ENCODE assay signal across 1 cellular context in the genomic region with DNA sequence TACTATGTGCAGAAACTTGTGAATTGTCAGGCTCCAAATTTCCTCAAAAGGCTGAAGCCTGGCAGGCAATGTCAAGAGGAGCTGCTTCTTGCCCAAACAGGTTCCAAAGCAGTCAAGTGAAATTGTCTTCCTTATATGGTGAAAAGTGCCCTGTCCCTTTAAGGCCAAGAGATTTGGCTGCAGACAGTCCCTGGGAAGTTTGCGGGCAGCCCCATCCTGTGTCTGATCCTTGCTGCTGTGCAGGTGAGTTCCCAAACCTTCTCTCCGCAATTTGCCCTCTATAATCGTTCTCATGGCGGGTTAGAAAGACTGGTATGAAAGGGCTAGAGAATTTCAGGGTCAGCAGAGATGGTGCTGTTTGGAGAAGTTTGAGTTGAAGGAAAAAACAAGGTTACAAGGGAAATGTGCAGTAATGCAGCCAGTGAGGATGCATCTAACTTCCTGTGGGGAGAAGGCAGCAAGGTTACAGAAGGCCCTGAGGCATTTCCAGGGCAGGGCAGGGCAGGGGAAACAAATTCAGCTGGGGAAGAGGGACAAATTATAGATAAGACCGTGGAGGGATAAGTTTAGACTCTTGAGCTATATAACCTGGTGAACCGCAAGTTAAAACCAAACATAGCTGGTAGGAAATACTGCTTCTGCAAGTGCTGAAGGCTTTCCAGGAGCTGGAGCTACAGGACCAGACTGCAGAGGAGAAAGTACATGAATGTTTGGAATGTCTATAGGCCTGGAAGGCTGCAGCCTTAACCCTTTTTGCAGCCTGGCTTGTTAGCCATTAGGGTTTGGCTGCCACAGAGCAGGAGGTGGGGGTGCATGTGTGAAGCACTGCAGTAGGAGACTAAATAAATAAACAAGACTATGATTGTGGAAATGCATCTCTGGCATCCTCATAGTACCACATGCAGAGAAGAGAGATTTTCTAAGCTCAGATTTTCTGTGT.
TF ChIP-seq lines count a peak whose summit lies in the region.

No MANE protein-coding gene starts in this region.

TF ChIP-seq in HEK293, 187 proteins besides CTCF, POLR2A, EP300 and RAD21 (continued from another document):
- TF ChIP-seq, protein P1, sequence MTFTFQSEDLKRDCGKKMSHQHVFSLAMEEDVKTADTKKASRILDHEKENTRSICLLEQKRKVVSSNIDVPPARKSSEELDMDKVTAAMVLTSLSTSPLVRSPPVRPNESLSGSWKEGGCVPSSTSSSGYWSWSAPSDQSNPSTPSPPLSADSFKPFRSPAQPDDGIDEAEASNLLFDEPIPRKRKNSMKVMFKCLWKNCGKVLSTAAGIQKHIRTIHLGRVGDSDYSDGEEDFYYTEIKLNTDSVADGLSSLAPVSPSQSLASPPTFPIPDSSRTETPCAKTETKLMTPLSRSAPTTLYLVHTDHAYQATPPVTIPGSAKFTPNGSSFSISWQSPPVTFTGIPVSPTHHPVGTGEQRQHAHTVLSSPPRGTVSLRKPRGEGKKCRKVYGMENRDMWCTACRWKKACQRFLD (tag by site-specific recombination; IDR thresholded peaks at IDR 0.05) = no peak
- TF ChIP-seq, protein P2, sequence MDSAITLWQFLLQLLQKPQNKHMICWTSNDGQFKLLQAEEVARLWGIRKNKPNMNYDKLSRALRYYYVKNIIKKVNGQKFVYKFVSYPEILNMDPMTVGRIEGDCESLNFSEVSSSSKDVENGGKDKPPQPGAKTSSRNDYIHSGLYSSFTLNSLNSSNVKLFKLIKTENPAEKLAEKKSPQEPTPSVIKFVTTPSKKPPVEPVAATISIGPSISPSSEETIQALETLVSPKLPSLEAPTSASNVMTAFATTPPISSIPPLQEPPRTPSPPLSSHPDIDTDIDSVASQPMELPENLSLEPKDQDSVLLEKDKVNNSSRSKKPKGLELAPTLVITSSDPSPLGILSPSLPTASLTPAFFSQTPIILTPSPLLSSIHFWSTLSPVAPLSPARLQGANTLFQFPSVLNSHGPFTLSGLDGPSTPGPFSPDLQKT (IDR thresholded peaks at IDR 0.05; ENCODE audit: borderline replicate concordance, low read depth, low read length) = no peak
- TF ChIP-seq ZNF157 (tag by site-specific recombination; IDR thresholded peaks at IDR 0.05) (no peak), ZBTB17 (tag by site-specific recombination; IDR thresholded peaks at IDR 0.05) (peak; percentile 39), ZNF670 (tag by site-specific recombination; IDR thresholded peaks at IDR 0.05; ENCODE audit: low read depth) (no peak), ZNF571 (tag by site-specific recombination; IDR thresholded peaks at IDR 0.05) (no peak), GLIS1 (tag by site-specific recombination; IDR thresholded peaks at IDR 0.05) (peak; percentile 78), REPIN1 (tag by site-specific recombination; IDR thresholded peaks at IDR 0.05; ENCODE audit: low read depth) (no peak), ZNF24 (tag by site-specific recombination; IDR thresholded peaks at IDR 0.05) (no peak), ZNF248 (tag by site-specific recombination; IDR thresholded peaks at IDR 0.05) (no peak), ZNF555 (tag by site-specific recombination; conservative IDR thresholded peaks at IDR 0.05) (no peak), ZBTB1 (tag by site-specific recombination; IDR thresholded peaks at IDR 0.05) (no peak), ZNF174 (tag by site-specific recombination; IDR thresholded peaks at IDR 0.05) (no peak), ZNF133 (tag by site-specific recombination; IDR thresholded peaks at IDR 0.05) (no peak), ZNF600 (tag by site-specific recombination; IDR thresholded peaks at IDR 0.05) (no peak), EGR2 (tag by site-specific recombination; IDR thresholded peaks at IDR 0.05; ENCODE audit: low read depth) (no peak), ZNF785 (tag by site-specific recombination; IDR thresholded peaks at IDR 0.05) (no peak), ZNF350 (tag by site-specific recombination; IDR thresholded peaks at IDR 0.05) (no peak), ZNF473 (tag by site-specific recombination; IDR thresholded peaks at IDR 0.05) (no peak), YY2 (tag by site-specific recombination; IDR thresholded peaks at IDR 0.05) (no peak), ZNF335 (tag by site-specific recombination; conservative IDR thresholded peaks at IDR 0.05) (no peak), ZSCAN30 (tag by site-specific recombination; IDR thresholded peaks at IDR 0.05) (no peak), ZNF274 (IDR thresholded peaks at IDR 0.05; ENCODE audit: low read length) (no peak), ZNF274 (tag by site-specific recombination; IDR thresholded peaks at IDR 0.05; ENCODE audit: borderline replicate concordance) (no peak), ZNF747 (tag by site-specific recombination; IDR thresholded peaks at IDR 0.05) (no peak), ZNF585B (tag by site-specific recombination; IDR thresholded peaks at IDR 0.05) (no peak), ZNF324 (tag by site-specific recombination; IDR thresholded peaks at IDR 0.05) (no peak), ZNF777 (tag by site-specific recombination; IDR thresholded peaks at IDR 0.05; ENCODE audit: borderline replicate concordance) (no peak), ZNF76 (tag by site-specific recombination; IDR thresholded peaks at IDR 0.05; ENCODE audit: borderline replicate concordance, low read depth) (no peak), ZXDB (tag by site-specific recombination; IDR thresholded peaks at IDR 0.05) (peak; percentile 49), ZNF175 (tag by site-specific recombination; IDR thresholded peaks at IDR 0.05) (no peak), KLF1 (tag by site-specific recombination; IDR thresholded peaks at IDR 0.05) (no peak), ZNF530 (tag by site-specific recombination; IDR thresholded peaks at IDR 0.05; ENCODE audit: low read depth) (no peak), ZBTB48 (tag by site-specific recombination; IDR thresholded peaks at IDR 0.05) (peak; percentile 79), ZNF677 (tag by site-specific recombination; IDR thresholded peaks at IDR 0.05) (no peak)
- TF ChIP-seq, protein P3, sequence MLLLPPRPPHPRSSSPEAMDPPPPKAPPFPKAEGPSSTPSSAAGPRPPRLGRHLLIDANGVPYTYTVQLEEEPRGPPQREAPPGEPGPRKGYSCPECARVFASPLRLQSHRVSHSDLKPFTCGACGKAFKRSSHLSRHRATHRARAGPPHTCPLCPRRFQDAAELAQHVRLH (tag by site-specific recombination; IDR thresholded peaks at IDR 0.05) = no peak
- TF ChIP-seq, protein P4, sequence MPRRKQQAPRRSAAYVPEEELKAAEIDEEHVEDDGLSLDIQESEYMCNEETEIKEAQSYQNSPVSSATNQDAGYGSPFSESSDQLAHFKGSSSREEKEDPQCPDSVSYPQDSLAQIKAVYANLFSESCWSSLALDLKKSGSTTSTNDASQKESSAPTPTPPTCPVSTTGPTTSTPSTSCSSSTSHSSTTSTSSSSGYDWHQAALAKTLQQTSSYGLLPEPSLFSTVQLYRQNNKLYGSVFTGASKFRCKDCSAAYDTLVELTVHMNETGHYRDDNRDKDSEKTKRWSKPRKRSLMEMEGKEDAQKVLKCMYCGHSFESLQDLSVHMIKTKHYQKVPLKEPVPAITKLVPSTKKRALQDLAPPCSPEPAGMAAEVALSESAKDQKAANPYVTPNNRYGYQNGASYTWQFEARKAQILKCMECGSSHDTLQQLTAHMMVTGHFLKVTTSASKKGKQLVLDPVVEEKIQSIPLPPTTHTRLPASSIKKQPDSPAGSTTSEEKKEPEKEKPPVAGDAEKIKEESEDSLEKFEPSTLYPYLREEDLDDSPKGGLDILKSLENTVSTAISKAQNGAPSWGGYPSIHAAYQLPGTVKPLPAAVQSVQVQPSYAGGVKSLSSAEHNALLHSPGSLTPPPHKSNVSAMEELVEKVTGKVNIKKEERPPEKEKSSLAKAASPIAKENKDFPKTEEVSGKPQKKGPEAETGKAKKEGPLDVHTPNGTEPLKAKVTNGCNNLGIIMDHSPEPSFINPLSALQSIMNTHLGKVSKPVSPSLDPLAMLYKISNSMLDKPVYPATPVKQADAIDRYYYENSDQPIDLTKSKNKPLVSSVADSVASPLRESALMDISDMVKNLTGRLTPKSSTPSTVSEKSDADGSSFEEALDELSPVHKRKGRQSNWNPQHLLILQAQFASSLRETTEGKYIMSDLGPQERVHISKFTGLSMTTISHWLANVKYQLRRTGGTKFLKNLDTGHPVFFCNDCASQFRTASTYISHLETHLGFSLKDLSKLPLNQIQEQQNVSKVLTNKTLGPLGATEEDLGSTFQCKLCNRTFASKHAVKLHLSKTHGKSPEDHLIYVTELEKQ (tag by site-specific recombination; IDR thresholded peaks at IDR 0.05; ENCODE audit: borderline replicate concordance) = no peak
- TF ChIP-seq, protein P5, sequence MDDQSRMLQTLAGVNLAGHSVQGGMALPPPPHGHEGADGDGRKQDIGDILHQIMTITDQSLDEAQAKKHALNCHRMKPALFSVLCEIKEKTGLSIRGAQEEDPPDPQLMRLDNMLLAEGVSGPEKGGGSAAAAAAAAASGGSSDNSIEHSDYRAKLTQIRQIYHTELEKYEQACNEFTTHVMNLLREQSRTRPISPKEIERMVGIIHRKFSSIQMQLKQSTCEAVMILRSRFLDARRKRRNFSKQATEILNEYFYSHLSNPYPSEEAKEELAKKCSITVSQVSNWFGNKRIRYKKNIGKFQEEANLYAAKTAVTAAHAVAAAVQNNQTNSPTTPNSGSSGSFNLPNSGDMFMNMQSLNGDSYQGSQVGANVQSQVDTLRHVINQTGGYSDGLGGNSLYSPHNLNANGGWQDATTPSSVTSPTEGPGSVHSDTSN (CRISPR knock-in tag; IDR thresholded peaks at IDR 0.05) = no peak
- TF ChIP-seq, protein P6, sequence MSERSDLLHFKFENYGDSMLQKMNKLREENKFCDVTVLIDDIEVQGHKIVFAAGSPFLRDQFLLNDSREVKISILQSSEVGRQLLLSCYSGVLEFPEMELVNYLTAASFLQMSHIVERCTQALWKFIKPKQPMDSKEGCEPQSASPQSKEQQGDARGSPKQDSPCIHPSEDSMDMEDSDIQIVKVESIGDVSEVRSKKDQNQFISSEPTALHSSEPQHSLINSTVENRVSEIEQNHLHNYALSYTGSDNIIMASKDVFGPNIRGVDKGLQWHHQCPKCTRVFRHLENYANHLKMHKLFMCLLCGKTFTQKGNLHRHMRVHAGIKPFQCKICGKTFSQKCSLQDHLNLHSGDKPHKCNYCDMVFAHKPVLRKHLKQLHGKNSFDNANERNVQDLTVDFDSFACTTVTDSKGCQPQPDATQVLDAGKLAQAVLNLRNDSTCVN (tag by site-specific recombination; optimal IDR thresholded peaks at IDR 0.05) = no peak
- TF ChIP-seq, protein P7, sequence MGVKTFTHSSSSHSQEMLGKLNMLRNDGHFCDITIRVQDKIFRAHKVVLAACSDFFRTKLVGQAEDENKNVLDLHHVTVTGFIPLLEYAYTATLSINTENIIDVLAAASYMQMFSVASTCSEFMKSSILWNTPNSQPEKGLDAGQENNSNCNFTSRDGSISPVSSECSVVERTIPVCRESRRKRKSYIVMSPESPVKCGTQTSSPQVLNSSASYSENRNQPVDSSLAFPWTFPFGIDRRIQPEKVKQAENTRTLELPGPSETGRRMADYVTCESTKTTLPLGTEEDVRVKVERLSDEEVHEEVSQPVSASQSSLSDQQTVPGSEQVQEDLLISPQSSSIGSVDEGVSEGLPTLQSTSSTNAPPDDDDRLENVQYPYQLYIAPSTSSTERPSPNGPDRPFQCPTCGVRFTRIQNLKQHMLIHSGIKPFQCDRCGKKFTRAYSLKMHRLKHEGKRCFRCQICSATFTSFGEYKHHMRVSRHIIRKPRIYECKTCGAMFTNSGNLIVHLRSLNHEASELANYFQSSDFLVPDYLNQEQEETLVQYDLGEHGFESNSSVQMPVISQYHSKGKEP (tag by site-specific recombination; IDR thresholded peaks at IDR 0.05) = peak; percentile 72
- TF ChIP-seq, protein P8, sequence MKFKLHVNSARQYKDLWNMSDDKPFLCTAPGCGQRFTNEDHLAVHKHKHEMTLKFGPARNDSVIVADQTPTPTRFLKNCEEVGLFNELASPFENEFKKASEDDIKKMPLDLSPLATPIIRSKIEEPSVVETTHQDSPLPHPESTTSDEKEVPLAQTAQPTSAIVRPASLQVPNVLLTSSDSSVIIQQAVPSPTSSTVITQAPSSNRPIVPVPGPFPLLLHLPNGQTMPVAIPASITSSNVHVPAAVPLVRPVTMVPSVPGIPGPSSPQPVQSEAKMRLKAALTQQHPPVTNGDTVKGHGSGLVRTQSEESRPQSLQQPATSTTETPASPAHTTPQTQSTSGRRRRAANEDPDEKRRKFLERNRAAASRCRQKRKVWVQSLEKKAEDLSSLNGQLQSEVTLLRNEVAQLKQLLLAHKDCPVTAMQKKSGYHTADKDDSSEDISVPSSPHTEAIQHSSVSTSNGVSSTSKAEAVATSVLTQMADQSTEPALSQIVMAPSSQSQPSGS (tag by site-specific recombination; IDR thresholded peaks at IDR 0.05; ENCODE audit: low read depth) = no peak
